10 cellular contexts compared by ENCODE assay signal in genomic region chr6:112307707-112308106, GRCh38. TPM values are rescaled to one million over a fixed set of nuclear protein-coding genes. Genes with fewer than 3 reads are reported as not detected.
DNase-seq lines count a peak whose midpoint lies in the region; ATAC-seq and TF ChIP-seq lines count a peak whose summit lies in the region.
"Had no signal": no experiment of that assay in that cellular context is flagged by ENCODE, and none has a peak within 500 bp of the region (broad histone marks: within the 10 kb centered on the region; RNA-seq: fewer than 3 reads in every experiment).

No MANE protein-coding gene starts in this region.

- H3K4me1 Mint-ChIP-seq in nephron, result peaks cover 64% of the 10 kb centered on the region
- H3K4me1 Mint-ChIP-seq in CD4-positive, alpha-beta T cell (ENCODE audit: low read depth), result no peaks in the 10 kb centered on the region
- H3K4me1 Mint-ChIP-seq: immature natural killer cell had no signal

- H3K36me3 Mint-ChIP-seq in nephron (ENCODE audit: low read depth), result no peaks in the 10 kb centered on the region
- H3K36me3 Mint-ChIP-seq in CD4-positive, alpha-beta T cell (ENCODE audit: low read depth), result no peaks in the 10 kb centered on the region
- H3K36me3 Mint-ChIP-seq: immature natural killer cell had no signal

- intact Hi-C loops in CD4-positive, alpha-beta T cell (cut with DNase I, micrococcal nuclease), result no loop called here

- no peak for TF ChIP-seq CTCF in nephron (IDR thresholded peaks at IDR 0.05; ENCODE audit: unreplicated experiment in 3 of 3)
- TF ChIP-seq CTCF in CD4-positive, alpha-beta T cell (IDR thresholded peaks at IDR 0.05), result no peak

- H3K27ac ChIP-seq in CD4-positive, alpha-beta T cell (ENCODE audit: low read depth, low read length), result no peak overlapping the region

- H3K4me3 Mint-ChIP-seq in nephron, result no peak overlapping the region
- no peak overlapping the region for H3K4me3 Mint-ChIP-seq in CD4-positive, alpha-beta T cell
- H3K4me3 Mint-ChIP-seq: immature natural killer cell had no signal

- H3K27ac Mint-ChIP-seq in nephron, result peak overlapping the region; percentile 80 to 82 (median 81)
- H3K27ac Mint-ChIP-seq in CD4-positive, alpha-beta T cell, result no peak overlapping the region
- H3K27ac Mint-ChIP-seq: immature natural killer cell had no signal

- no peak for DNase-seq in NCI-H345 treated with DMSO at 0.1 percent for 48 hours (lab: John Stamatoyannopoulos, UW; ENCODE audit: unreplicated experiment)
- DNase-seq in KG1 (lab: John Stamatoyannopoulos, UW), result no peak
- no peak for DNase-seq in activated naive CD4-positive, alpha-beta T cell treated with Interleukin-2 at 50 U/mL for 16 hours
- DNase-seq in CD4-positive, alpha-beta T cell, result no peak
- DNase-seq: immature natural killer cell, NCI-H2081 had no signal

- POLR2A ChIA-PET in CD4-positive, alpha-beta T cell (lab: Charles Lee), result no interaction called here

- peaks cover 19% of the 10 kb centered on the region for H3K27me3 ChIP-seq in CD4-positive, alpha-beta T cell (ENCODE audit: control insufficient read depth, insufficient read depth, low read length)

- H3K9me3 ChIP-seq in CD4-positive, alpha-beta T cell (ENCODE audit: control insufficient read depth, low read length), result no peaks in the 10 kb centered on the region

- ATAC-seq in GM18868 (IDR thresholded peaks at IDR 0.05; ENCODE audit: unreplicated experiment) (peak; percentile 100), GM21717 (IDR thresholded peaks at IDR 0.05; ENCODE audit: unreplicated experiment) (peak; percentile 99), HG03469 (IDR thresholded peaks at IDR 0.05; ENCODE audit: unreplicated experiment) (peak; percentile 99)
- ATAC-seq in CD4-positive, alpha-beta T cell (ENCODE audit: poor library complexity), result no peak

- H3K27me3 Mint-ChIP-seq in nephron (ENCODE audit: low read depth), result no peaks in the 10 kb centered on the region
- peaks cover 50% of the 10 kb centered on the region for H3K27me3 Mint-ChIP-seq in CD4-positive, alpha-beta T cell

- CTCF ChIA-PET in CD4-positive, alpha-beta T cell (lab: Charles Lee), result interaction anchor here (0.5 kb wide), 1 partner anchor 1097 kb away, joined by 3 read pairs; no protein-coding TSS in a partner anchor

- H3K9me3 Mint-ChIP-seq in nephron, result peaks cover 5% of the 10 kb centered on the region
- no peaks in the 10 kb centered on the region for H3K9me3 Mint-ChIP-seq in CD4-positive, alpha-beta T cell
- H3K9me3 Mint-ChIP-seq: immature natural killer cell had no signal

RNA-seq across cellular contexts. Expression of gene RFPL4B, which starts 39.4 kb away (rescaled TPM):
- total RNA-seq in CD4-positive, alpha-beta T cell, result not detected

RNA-seq across cellular contexts. Expression of gene LAMA4, which starts 53.3 kb away (rescaled TPM):
- total RNA-seq in CD4-positive, alpha-beta T cell, result not detected
